ENCODE assay signal across 18 cellular contexts in the genomic region with DNA sequence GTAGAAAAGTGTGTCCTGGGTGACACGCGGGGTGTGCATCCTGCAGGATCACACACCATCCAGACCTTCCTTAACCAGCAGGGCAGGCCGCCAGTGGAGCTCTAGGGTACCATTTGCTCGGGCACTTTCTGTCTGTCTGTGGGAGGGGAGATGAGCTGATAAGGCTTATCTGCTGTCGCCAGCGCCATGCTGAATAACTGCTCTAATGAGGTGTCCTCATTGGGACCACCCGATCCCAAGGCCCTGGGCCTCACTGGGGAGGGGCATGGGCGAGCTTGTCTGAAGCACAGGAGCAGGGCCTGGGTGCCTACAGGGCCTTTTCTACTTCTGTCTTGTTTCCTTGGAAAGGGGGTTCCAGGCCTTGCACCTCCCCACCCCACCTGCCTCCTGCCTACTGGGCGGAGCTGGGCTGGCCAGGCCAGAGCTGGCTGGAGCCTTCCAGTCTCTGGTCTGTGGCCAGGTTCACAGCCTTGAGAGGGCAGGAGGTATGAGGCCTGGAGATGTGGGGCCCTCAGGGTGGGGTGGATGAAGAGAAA. TPM values are rescaled to one million over a fixed set of nuclear protein-coding genes. Genes with fewer than 3 reads are reported as not detected.
DNase-seq lines count a peak whose midpoint lies in the region; ATAC-seq, FAIRE-seq and TF ChIP-seq lines count a peak whose summit lies in the region.
"Had no signal": no experiment of that assay in that cellular context is flagged by ENCODE, and none has a peak within 500 bp of the region (broad histone marks: within the 10 kb centered on the region; RNA-seq: fewer than 3 reads in every experiment).

No MANE protein-coding gene starts in this region.

- H3K27me3 ChIP-seq in endothelial cell of umbilical vein (ENCODE audit: control insufficient read depth in 2 of 2, insufficient read depth in 2 of 2, low read length in 2 of 2) (no peaks in the 10 kb centered on the region), sigmoid colon (peaks cover 59 to 100% (median 97%) of the 10 kb centered on the region in 3 donors), left ventricle myocardium inferior (ENCODE audit: low read depth) (peaks cover 98% of the 10 kb centered on the region), left lung (peaks cover 59 to 99% of the 10 kb centered on the region in 2 donors)

- TF ChIP-seq CTCF in endothelial cell of umbilical vein (IDR thresholded peaks at IDR 0.05; ENCODE audit: extremely low read depth in 1 of 2, insufficient read depth in 1 of 2, low read depth in 1 of 2, low read length in 2 of 2) (no peak), sigmoid colon (IDR thresholded peaks at IDR 0.05) (no peak), left ventricle myocardium inferior (IDR thresholded peaks at IDR 0.05; ENCODE audit: borderline replicate concordance) (no peak), left lung (IDR thresholded peaks at IDR 0.05) (no peak)

- peaks cover 53% of the 10 kb centered on the region for H3K79me2 ChIP-seq in endothelial cell of umbilical vein (ENCODE audit: control insufficient read depth, insufficient read depth, low read length)

- no peaks in the 10 kb centered on the region for H3K36me3 ChIP-seq in endothelial cell of umbilical vein (ENCODE audit: control insufficient read depth in 2 of 2, extremely low read depth in 1 of 2, insufficient read depth in 2 of 2, low read length in 2 of 2)
- H3K36me3 ChIP-seq in sigmoid colon, result no peaks in the 10 kb centered on the region
- no peaks in the 10 kb centered on the region for H3K36me3 ChIP-seq in left ventricle myocardium inferior
- no peaks in the 10 kb centered on the region for H3K36me3 ChIP-seq in left lung
- H3K36me3 ChIP-seq: gastroesophageal sphincter, right lobe of liver had no signal

- no peak overlapping the region for H2AFZ ChIP-seq in endothelial cell of umbilical vein (ENCODE audit: low read depth, low read length)

- TF ChIP-seq EP300 in sigmoid colon (IDR thresholded peaks at IDR 0.05), result no peak

- intact Hi-C loops in endothelial cell of umbilical vein (cut with micrococcal nuclease) (loop anchor here (5.0 kb wide), 1 partner anchor 268 kb away; no protein-coding TSS in a partner anchor), sigmoid colon (cut with DNase I) (loop anchor here (5.0 kb wide), 2 partner anchors 117 to 418 kb away; no protein-coding TSS in a partner anchor), left ventricle myocardium inferior (cut with micrococcal nuclease) (loop anchor here (5.0 to 10.0 kb wide), 2 partner anchors 68 to 321 kb away; no protein-coding TSS in a partner anchor), left lung (cut with DNase I) (loop anchor here in 1 of 2 donors (5.0 to 10.0 kb wide), 2 partner anchors 68 to 321 kb away; no protein-coding TSS in a partner anchor)

- CTCF ChIA-PET in endothelial cell of umbilical vein (lab: Charles Lee), result interaction anchor here (2.0 to 5.3 kb wide), 3 partner anchors 14 to 89 kb away, joined by 11 to 52 read pairs (median 42); no protein-coding TSS in a partner anchor

- TF ChIP-seq POLR2A in endothelial cell of umbilical vein (IDR thresholded peaks at IDR 0.05; ENCODE audit: low read depth, low read length) (no peak), sigmoid colon (IDR thresholded peaks at IDR 0.05) (no peak)

- H3K4me1 ChIP-seq in endothelial cell of umbilical vein (ENCODE audit: control insufficient read depth, extremely low read depth, insufficient read depth, low read length) (peaks cover 13% of the 10 kb centered on the region), sigmoid colon (peaks cover 0 to 46% (median 39%) of the 10 kb centered on the region in 4 donors), left ventricle myocardium inferior (peaks cover 50% of the 10 kb centered on the region), left lung (peaks cover 9 to 45% of the 10 kb centered on the region in 2 donors)

- no peak for ATAC-seq in left lung
- ATAC-seq: gastroesophageal sphincter; right lobe of liver; stimulated activated naive B cell treated with anti-CD40 and anti-IgM and Interleukin-4, amounts not matched to agents 10 μg/mL and 1 μg/mL and 100 μg/mL, for 72 hours had no signal

- no peak overlapping the region for H3K4me2 ChIP-seq in endothelial cell of umbilical vein (ENCODE audit: insufficient read depth, low read length)

- H3K9me3 ChIP-seq in endothelial cell of umbilical vein (replicated peaks; ENCODE audit: control insufficient read depth, insufficient read depth, low read length) (no peaks in the 10 kb centered on the region), sigmoid colon (no peaks in the 10 kb centered on the region), left ventricle myocardium inferior (replicated peaks) (no peaks in the 10 kb centered on the region), left lung (no peaks in the 10 kb centered on the region)
- H3K9me3 ChIP-seq: gastroesophageal sphincter, right lobe of liver had no signal

- dilution Hi-C loops in endothelial cell of umbilical vein (cut with MboI; ENCODE audit: extremely low pct_ligation_motif_present, low sequenced_read_pairs), result no loop called here

- FAIRE-seq in endothelial cell of umbilical vein (lab: Jason Lieb, UNC), result no peak
- FAIRE-seq: keratinocyte, urothelium cell line had no signal

- no peak overlapping the region for H3K4me3 ChIP-seq in endothelial cell of umbilical vein (replicated peaks in 1 of 3; ENCODE audit: insufficient read depth in 1 of 3, low read depth in 1 of 3, low read length in 3 of 3)
- H3K4me3 ChIP-seq in sigmoid colon, result no peak overlapping the region
- no peak overlapping the region for H3K4me3 ChIP-seq in left ventricle myocardium inferior
- H3K4me3 ChIP-seq in left lung, result no peak overlapping the region
- H3K4me3 ChIP-seq: gastroesophageal sphincter, right lobe of liver had no signal

- DNase-seq in GF-D8 (lab: John Stamatoyannopoulos, UW) (peak; percentile 75), NCI-H526 treated with DMSO at 0.1 percent for 48 hours (lab: John Stamatoyannopoulos, UW) (peak; percentile 46), endothelial cell of umbilical vein (ENCODE audit: low read depth, low spot score) (no peak), sigmoid colon (peak; percentile 42), NCI-H69 (lab: John Stamatoyannopoulos, UW) (no peak), left ventricle myocardium inferior (no peak), left lung (no peak)
- DNase-seq: activated naive CD4-positive, alpha-beta T cell treated with anti-CD3 and anti-CD28 coated beads, Interleukin-2, amount 50 U/mL, for 16 hours; CD4-positive, alpha-beta memory T cell; NCI-H187 treated with DMSO at 0.1 percent for 48 hours; stimulated activated naive B cell treated with anti-CD40 and anti-IgM and Interleukin-4, amounts not matched to agents 10 μg/mL and 1 μg/mL and 100 μg/mL, for 72 hours; T-helper 9 cell had no signal

- POLR2A ChIA-PET in endothelial cell of umbilical vein (lab: Charles Lee), result no interaction called here

- no peaks in the 10 kb centered on the region for H4K20me1 ChIP-seq in endothelial cell of umbilical vein (replicated peaks; ENCODE audit: control insufficient read depth, extremely low read depth, insufficient read depth, low read length)

- no peak overlapping the region for H3K9ac ChIP-seq in endothelial cell of umbilical vein (replicated peaks; ENCODE audit: extremely low read depth, insufficient read depth, low read length)

- 69 to 85% methylated on average over 9 of the region's 9 CpGs for WGBS in sigmoid colon, 2 donors

- no TSS peak for BruUV-seq in endothelial cell of umbilical vein (replicated peaks; lab: Mats Ljungman, UMichigan)

- no peak overlapping the region for H3K27ac ChIP-seq in endothelial cell of umbilical vein (ENCODE audit: insufficient read depth, low read depth, low read length)
- H3K27ac ChIP-seq in sigmoid colon, result no peak overlapping the region
- H3K27ac ChIP-seq in left ventricle myocardium inferior (replicated peaks), result no peak overlapping the region
- peak overlapping the region in 1 of 2 donors; percentile 26 for H3K27ac ChIP-seq in left lung
- H3K27ac ChIP-seq: gastroesophageal sphincter, right lobe of liver had no signal

- H3K9me1 ChIP-seq in endothelial cell of umbilical vein (replicated peaks; ENCODE audit: control insufficient read depth, extremely low read depth, insufficient read depth, low read length), result no peaks in the 10 kb centered on the region

TF ChIP-seq in endothelial cell of umbilical vein, 7 proteins besides CTCF, POLR2A, EP300 and RAD21:
- no peak for TF ChIP-seq MYC (IDR thresholded peaks at IDR 0.05; ENCODE audit: low read depth, low read length)
- TF ChIP-seq GATA2 (IDR thresholded peaks at IDR 0.05; ENCODE audit: insufficient read depth, insufficient read length, low read depth, low read length), result peak; percentile 16
TF ChIP-seq in endothelial cell of umbilical vein: peak in this region for 1.

RNA-seq across cellular contexts. Expression of gene GATA2, which starts 2.5 kb away (rescaled TPM):
- 62.2 and 63.9 TPM in 2 replicates for total RNA-seq in endothelial cell of umbilical vein
- 28.8 and 35.6 TPM in 2 replicates for polyA plus RNA-seq in endothelial cell of umbilical vein
- 25.9 and 36.8 TPM in 2 replicates for polyA plus RNA-seq in endothelial cell of umbilical vein (2011; cell fraction: cytosol; rRNA removed)
- 30.1 and 31.5 TPM in 2 replicates for polyA plus RNA-seq in endothelial cell of umbilical vein (2011; cell fraction: nucleus; rRNA removed)
- polyA plus RNA-seq in endothelial cell of umbilical vein (2012), result 33.0 and 37.6 TPM in 2 replicates
- 17.3 and 17.5 TPM in 2 replicates for polyA minus RNA-seq in endothelial cell of umbilical vein
- 58.1 TPM for polyA minus RNA-seq in endothelial cell of umbilical vein (2011; cell fraction: cytosol; rRNA and poly(A)+ RNA removed)
- 9.7 and 17.3 TPM in 2 replicates for polyA minus RNA-seq in endothelial cell of umbilical vein (2011; cell fraction: nucleus; rRNA and poly(A)+ RNA removed)
- 1 to 10 TPM; 2.1 to 6.6 (median 5.0) TPM for total RNA-seq in sigmoid colon
- 1 to 10 TPM in 2 of 3 donors, under 1 TPM in 1; 0.46 to 5.2 (median 1.8) TPM for polyA plus RNA-seq in sigmoid colon
- 11.0 TPM for total RNA-seq in left ventricle myocardium inferior
- total RNA-seq in left lung, result 10 to 100 TPM; 16.5 to 43.0 TPM
- total RNA-seq: CD4-positive, alpha-beta memory T cell; myocyte had no signal
- polyA plus RNA-seq: CD4-positive, alpha-beta memory T cell; keratinocyte had no signal

RNA-seq across cellular contexts. Expression of gene DNAJB8, which starts 28.8 kb away (rescaled TPM):
- not detected in 2 replicates for total RNA-seq in endothelial cell of umbilical vein
- not detected in 2 replicates for polyA plus RNA-seq in endothelial cell of umbilical vein
- polyA plus RNA-seq in endothelial cell of umbilical vein (2011; cell fraction: cytosol; rRNA removed), result not detected in 2 replicates
- polyA plus RNA-seq in endothelial cell of umbilical vein (2011; cell fraction: nucleus; rRNA removed), result not detected in 2 replicates
- not detected in 2 replicates for polyA plus RNA-seq in endothelial cell of umbilical vein (2012)
- polyA minus RNA-seq in endothelial cell of umbilical vein, result not detected in 2 replicates
- polyA minus RNA-seq in endothelial cell of umbilical vein (2011; cell fraction: cytosol; rRNA and poly(A)+ RNA removed), result not detected
- not detected in 2 replicates for polyA minus RNA-seq in endothelial cell of umbilical vein (2011; cell fraction: nucleus; rRNA and poly(A)+ RNA removed)
- not detected for total RNA-seq in sigmoid colon
- polyA plus RNA-seq in sigmoid colon, result not detected
- not detected for total RNA-seq in left ventricle myocardium inferior
- total RNA-seq in left lung, result not detected
- total RNA-seq: CD4-positive, alpha-beta memory T cell; gastroesophageal sphincter; myocyte; right lobe of liver; RPMI7951 had no signal
- polyA plus RNA-seq: CD4-positive, alpha-beta memory T cell; keratinocyte had no signal

Comparison
In these comparisons a context has a peak if more than half of its experiments do, and no peak if none do; other contexts are left out.
1. DNase-seq: peak in GF-D8 (single experiment), NCI-H526 treated with DMSO at 0.1 percent for 48 hours (single experiment) and sigmoid colon (single experiment); none in endothelial cell of umbilical vein (single experiment), NCI-H69 (single experiment), left ventricle myocardium inferior (single experiment) and left lung (0 of 2).